Comparison of ENCODE assay signal across 24 cellular contexts in genomic region chr13:43355774-43356173, GRCh38.
"Had no signal": no experiment of that assay in that cellular context is flagged by ENCODE, and none has a peak within 500 bp of the region (broad histone marks: within the 10 kb centered on the region; RNA-seq: fewer than 3 reads in every experiment).

No MANE protein-coding gene starts in this region.

- DNase-seq: hypothalamus; immature natural killer cell; kidney; left colon; left lung; lower lobe of right lung; mesenchymal stem cell; naive B cell; natural killer cell; nephron progenitor cell; ovary; retina; stimulated activated CD4-positive, alpha-beta T cell treated with anti-CD3 and anti-CD28 coated beads, Interleukin-4, amount 100 ng/mL, for 24 hours; stimulated activated naive CD4-positive, alpha-beta T cell; tibial artery; upper lobe of right lung had no signal

- H3K4me1 ChIP-seq: left lung, prostate gland, tibial artery had no signal

- H3K9me3 ChIP-seq: left lung, lower lobe of right lung, ovary, prostate gland, suprapubic skin, thoracic aorta, tibial artery, upper lobe of right lung had no signal

- H3K36me3 ChIP-seq: left lung, lower lobe of right lung, neural progenitor cell, ovary, prostate gland, suprapubic skin, thoracic aorta, tibial artery, upper lobe of right lung had no signal

- H2AFZ ChIP-seq: neural progenitor cell had no signal

- H3K9ac ChIP-seq: neural progenitor cell had no signal

- H3K27me3 ChIP-seq: left lung, neural progenitor cell, ovary, suprapubic skin, tibial artery, upper lobe of right lung had no signal

- H3K27ac ChIP-seq: left lung, lower lobe of right lung, neural progenitor cell, ovary, prostate gland, skin epidermis, suprapubic skin, thoracic aorta, tibial artery, upper lobe of right lung had no signal

- H3K4me3 ChIP-seq: left lung, lower lobe of right lung, neural progenitor cell, ovary, prostate gland, skin epidermis, suprapubic skin, thoracic aorta, tibial artery, upper lobe of right lung had no signal

- ATAC-seq: left colon; left lung; lower lobe of right lung; natural killer cell; right cardiac atrium; sciatic nerve; stimulated activated effector memory CD8-positive, alpha-beta T cell treated with anti-CD3 and anti-CD28 coated beads, Interleukin-12 subunit alpha, Interleukin-12 subunit beta, amount 100 ng/mL, for 72 hours; upper lobe of right lung had no signal

- H3K4me2 ChIP-seq: neural progenitor cell had no signal
